8 cellular contexts compared by ENCODE assay signal in genomic region chr6:85680388-85680787, GRCh38. TPM values are rescaled to one million over a fixed set of nuclear protein-coding genes. Genes with fewer than 3 reads are reported as not detected.
DNase-seq lines count a peak whose midpoint lies in the region; ATAC-seq and TF ChIP-seq lines count a peak whose summit lies in the region.

No MANE protein-coding gene starts in this region.

- peaks cover 35% of the 10 kb centered on the region for H3K4me1 Mint-ChIP-seq in stimulated activated naive CD8-positive, alpha-beta T cell treated with anti-CD3 and anti-CD28 coated beads, Interleukin-15, Interleukin-2, amounts not matched to agents 100 ng/mL and 50 ng/mL, for 24 hours (ENCODE audit: low read depth)

- H3K4me1 ChIP-seq in OCI-LY3 (ENCODE audit: low read length): peaks cover 19% of the 10 kb centered on the region
- H3K4me1 ChIP-seq in foreskin keratinocyte: peaks cover 13% of the 10 kb centered on the region

- no peaks in the 10 kb centered on the region for H3K27me3 Mint-ChIP-seq in stimulated activated naive CD8-positive, alpha-beta T cell treated with anti-CD3 and anti-CD28 coated beads, Interleukin-15, Interleukin-2, amounts not matched to agents 100 ng/mL and 50 ng/mL, for 24 hours

- peaks cover 27% of the 10 kb centered on the region for H4K20me1 ChIP-seq in OCI-LY3 (ENCODE audit: insufficient read depth, low read length)

- H3K4me3 ChIP-seq in OCI-LY3 (ENCODE audit: low read length) (peak overlapping the region; percentile 83), choroid plexus epithelial cell (ENCODE audit: low read depth, low read length) (peak overlapping the region; percentile 77), H7 (ENCODE audit: insufficient read depth, low read depth, low read length) (no peak overlapping the region)

- no peak for DNase-seq in stimulated activated naive CD8-positive, alpha-beta T cell treated with anti-CD3 and anti-CD28 coated beads, Interleukin-15, Interleukin-2, amounts not matched to agents 100 U/mL and 50 U/mL, for 24 hours
- DNase-seq in choroid plexus epithelial cell (ENCODE audit: low read depth): no peak
- no peak for DNase-seq in foreskin keratinocyte
- DNase-seq in SK-N-DZ (ENCODE audit: low spot score): no peak
- no peak for DNase-seq in NCI-H1048 (lab: John Stamatoyannopoulos, UW)
- DNase-seq in H7: no peak

- ATAC-seq in stimulated activated naive CD8-positive, alpha-beta T cell treated with anti-CD3 and anti-CD28 coated beads, Interleukin-15, Interleukin-2, amounts not matched to agents 100 U/mL and 50 U/mL, for 24 hours: no peak
- no peak for ATAC-seq in foreskin keratinocyte

- H3K27ac ChIP-seq in OCI-LY3 (ENCODE audit: low read length): peak overlapping the region; percentile 98; the same call in 1 of the 2 replicates
- H3K27ac ChIP-seq in foreskin keratinocyte: no peak overlapping the region

- peaks cover 41% of the 10 kb centered on the region for H3K36me3 Mint-ChIP-seq in stimulated activated naive CD8-positive, alpha-beta T cell treated with anti-CD3 and anti-CD28 coated beads, Interleukin-15, Interleukin-2, amounts not matched to agents 100 ng/mL and 50 ng/mL, for 24 hours (ENCODE audit: low read depth)

- peak overlapping the region; percentile 98 for H3K4me3 Mint-ChIP-seq in stimulated activated naive CD8-positive, alpha-beta T cell treated with anti-CD3 and anti-CD28 coated beads, Interleukin-15, Interleukin-2, amounts not matched to agents 100 ng/mL and 50 ng/mL, for 24 hours

- no peaks in the 10 kb centered on the region for H3K9me3 ChIP-seq in OCI-LY3 (ENCODE audit: insufficient read depth, low read length)

- H3K27me3 ChIP-seq in OCI-LY3 (ENCODE audit: low read depth, low read length) (no peaks in the 10 kb centered on the region), foreskin keratinocyte (no peaks in the 10 kb centered on the region), H7 (ENCODE audit: control insufficient read depth, insufficient read depth, low read length) (no peaks in the 10 kb centered on the region)

- H2AFZ ChIP-seq in OCI-LY3 (ENCODE audit: low read depth, low read length): no peak overlapping the region

- H3K9me3 Mint-ChIP-seq in stimulated activated naive CD8-positive, alpha-beta T cell treated with anti-CD3 and anti-CD28 coated beads, Interleukin-15, Interleukin-2, amounts not matched to agents 100 ng/mL and 50 ng/mL, for 24 hours: no peaks in the 10 kb centered on the region

- peak overlapping the region; percentile 89 for H3K4me2 ChIP-seq in OCI-LY3 (ENCODE audit: low read length)

- H3K36me3 ChIP-seq in OCI-LY3 (replicated peaks; ENCODE audit: low read depth, low read length) (peaks cover 31% of the 10 kb centered on the region), H7 (replicated peaks; ENCODE audit: control insufficient read depth, insufficient read depth, low read length) (peaks cover 13% of the 10 kb centered on the region)

- H3K9ac ChIP-seq in OCI-LY3 (ENCODE audit: low read length): peak overlapping the region; percentile 91; the same call in 1 of the 2 replicates

- no peak for TF ChIP-seq CTCF in OCI-LY3 (IDR thresholded peaks at IDR 0.05; ENCODE audit: low read depth, low read length)
- no peak for TF ChIP-seq CTCF in choroid plexus epithelial cell (conservative IDR thresholded peaks at IDR 0.05; ENCODE audit: low read depth, low read length)
- TF ChIP-seq CTCF in foreskin keratinocyte (conservative IDR thresholded peaks at IDR 0.05): no peak

- H3K27ac Mint-ChIP-seq in stimulated activated naive CD8-positive, alpha-beta T cell treated with anti-CD3 and anti-CD28 coated beads, Interleukin-15, Interleukin-2, amounts not matched to agents 100 ng/mL and 50 ng/mL, for 24 hours: peak overlapping the region; percentile 85

- peaks cover 42% of the 10 kb centered on the region for H3K79me2 ChIP-seq in OCI-LY3 (ENCODE audit: low read length)

RNA-seq across cellular contexts. Expression of gene SYNCRIP, which starts 37.7 kb away (rescaled TPM):
- total RNA-seq in foreskin keratinocyte: 120 and 142 TPM in 2 replicates
- 57.1 and 72.5 TPM in 2 replicates for polyA plus RNA-seq in foreskin keratinocyte
- polyA plus RNA-seq in SK-N-DZ (2014; cell fraction: cytosol; rRNA removed): 67.6 and 71.9 TPM in 2 replicates
- polyA plus RNA-seq in SK-N-DZ (2014; cell fraction: nucleus; rRNA removed): 44.0 and 52.0 TPM in 2 replicates
- total RNA-seq in H7 (2014; rRNA removed; shearing (Covaris generic)): 58.0 and 60.7 TPM in 2 replicates
